1 cellular context compared by ENCODE assay signal in the genomic region with DNA sequence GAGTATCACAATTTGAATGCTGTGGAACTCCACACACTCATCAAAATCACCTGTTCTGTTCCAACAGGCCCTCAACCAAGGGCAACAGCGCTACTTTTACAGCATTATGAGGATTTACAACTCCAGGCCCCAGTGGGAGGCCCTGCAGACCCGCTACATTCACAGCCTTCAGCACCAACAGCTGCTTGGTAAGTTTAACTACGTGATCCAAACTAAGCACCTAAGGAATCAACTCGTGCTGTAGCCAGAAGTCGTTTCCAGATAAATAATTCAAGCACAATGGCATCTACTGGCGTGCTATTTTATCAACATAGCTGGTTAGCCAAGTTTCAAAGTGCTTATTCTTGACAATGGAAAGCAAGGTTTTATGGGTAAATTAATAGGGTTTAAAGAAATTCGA.
TF ChIP-seq lines count a peak whose summit lies in the region.

No MANE protein-coding gene starts in this region.

TF ChIP-seq in GM23338, 12 proteins besides CTCF, POLR2A, EP300 and RAD21 (continued from another document):
- no peak for TF ChIP-seq EZH2phosphoT487 (IDR thresholded peaks at IDR 0.05; ENCODE audit: unreplicated experiment)
- no peak for TF ChIP-seq NANOG (IDR thresholded peaks at IDR 0.05; ENCODE audit: borderline replicate concordance)
- TF ChIP-seq, protein P1, sequence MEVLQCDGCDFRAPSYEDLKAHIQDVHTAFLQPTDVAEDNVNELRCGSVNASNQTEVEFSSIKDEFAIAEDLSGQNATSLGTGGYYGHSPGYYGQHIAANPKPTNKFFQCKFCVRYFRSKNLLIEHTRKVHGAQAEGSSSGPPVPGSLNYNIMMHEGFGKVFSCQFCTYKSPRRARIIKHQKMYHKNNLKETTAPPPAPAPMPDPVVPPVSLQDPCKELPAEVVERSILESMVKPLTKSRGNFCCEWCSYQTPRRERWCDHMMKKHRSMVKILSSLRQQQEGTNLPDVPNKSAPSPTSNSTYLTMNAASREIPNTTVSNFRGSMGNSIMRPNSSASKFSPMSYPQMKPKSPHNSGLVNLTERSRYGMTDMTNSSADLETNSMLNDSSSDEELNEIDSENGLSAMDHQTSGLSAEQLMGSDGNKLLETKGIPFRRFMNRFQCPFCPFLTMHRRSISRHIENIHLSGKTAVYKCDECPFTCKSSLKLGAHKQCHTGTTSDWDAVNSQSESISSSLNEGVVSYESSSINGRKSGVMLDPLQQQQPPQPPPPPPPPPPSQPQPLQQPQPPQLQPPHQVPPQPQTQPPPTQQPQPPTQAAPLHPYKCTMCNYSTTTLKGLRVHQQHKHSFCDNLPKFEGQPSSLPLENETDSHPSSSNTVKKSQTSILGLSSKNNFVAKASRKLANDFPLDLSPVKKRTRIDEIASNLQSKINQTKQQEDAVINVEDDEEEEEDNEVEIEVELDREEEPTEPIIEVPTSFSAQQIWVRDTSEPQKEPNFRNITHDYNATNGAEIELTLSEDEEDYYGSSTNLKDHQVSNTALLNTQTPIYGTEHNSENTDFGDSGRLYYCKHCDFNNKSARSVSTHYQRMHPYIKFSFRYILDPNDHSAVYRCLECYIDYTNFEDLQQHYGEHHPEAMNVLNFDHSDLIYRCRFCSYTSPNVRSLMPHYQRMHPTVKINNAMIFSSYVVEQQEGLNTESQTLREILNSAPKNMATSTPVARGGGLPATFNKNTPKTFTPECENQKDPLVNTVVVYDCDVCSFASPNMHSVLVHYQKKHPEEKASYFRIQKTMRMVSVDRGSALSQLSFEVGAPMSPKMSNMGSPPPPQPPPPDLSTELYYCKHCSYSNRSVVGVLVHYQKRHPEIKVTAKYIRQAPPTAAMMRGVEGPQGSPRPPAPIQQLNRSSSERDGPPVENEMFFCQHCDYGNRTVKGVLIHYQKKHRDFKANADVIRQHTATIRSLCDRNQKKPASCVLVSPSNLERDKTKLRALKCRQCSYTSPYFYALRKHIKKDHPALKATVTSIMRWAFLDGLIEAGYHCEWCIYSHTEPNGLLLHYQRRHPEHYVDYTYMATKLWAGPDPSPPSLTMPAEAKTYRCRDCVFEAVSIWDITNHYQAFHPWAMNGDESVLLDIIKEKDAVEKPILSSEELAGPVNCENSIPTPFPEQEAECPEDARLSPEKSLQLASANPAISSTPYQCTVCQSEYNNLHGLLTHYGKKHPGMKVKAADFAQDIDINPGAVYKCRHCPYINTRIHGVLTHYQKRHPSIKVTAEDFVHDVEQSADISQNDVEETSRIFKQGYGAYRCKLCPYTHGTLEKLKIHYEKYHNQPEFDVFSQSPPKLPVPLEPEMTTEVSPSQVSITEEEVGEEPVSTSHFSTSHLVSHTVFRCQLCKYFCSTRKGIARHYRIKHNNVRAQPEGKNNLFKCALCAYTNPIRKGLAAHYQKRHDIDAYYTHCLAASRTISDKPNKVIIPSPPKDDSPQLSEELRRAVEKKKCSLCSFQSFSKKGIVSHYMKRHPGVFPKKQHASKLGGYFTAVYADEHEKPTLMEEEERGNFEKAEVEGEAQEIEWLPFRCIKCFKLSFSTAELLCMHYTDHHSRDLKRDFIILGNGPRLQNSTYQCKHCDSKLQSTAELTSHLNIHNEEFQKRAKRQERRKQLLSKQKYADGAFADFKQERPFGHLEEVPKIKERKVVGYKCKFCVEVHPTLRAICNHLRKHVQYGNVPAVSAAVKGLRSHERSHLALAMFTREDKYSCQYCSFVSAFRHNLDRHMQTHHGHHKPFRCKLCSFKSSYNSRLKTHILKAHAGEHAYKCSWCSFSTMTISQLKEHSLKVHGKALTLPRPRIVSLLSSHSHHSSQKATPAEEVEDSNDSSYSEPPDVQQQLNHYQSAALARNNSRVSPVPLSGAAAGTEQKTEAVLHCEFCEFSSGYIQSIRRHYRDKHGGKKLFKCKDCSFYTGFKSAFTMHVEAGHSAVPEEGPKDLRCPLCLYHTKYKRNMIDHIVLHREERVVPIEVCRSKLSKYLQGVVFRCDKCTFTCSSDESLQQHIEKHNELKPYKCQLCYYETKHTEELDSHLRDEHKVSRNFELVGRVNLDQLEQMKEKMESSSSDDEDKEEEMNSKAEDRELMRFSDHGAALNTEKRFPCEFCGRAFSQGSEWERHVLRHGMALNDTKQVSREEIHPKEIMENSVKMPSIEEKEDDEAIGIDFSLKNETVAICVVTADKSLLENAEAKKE (CRISPR knock-in tag; IDR thresholded peaks at IDR 0.05) = no peak
- no peak for TF ChIP-seq POLR2AphosphoS5 (IDR thresholded peaks at IDR 0.05; ENCODE audit: low read depth)
- TF ChIP-seq CREB1 (CRISPR knock-in tag; IDR thresholded peaks at IDR 0.05; ENCODE audit: low read depth) = no peak
- no peak for TF ChIP-seq EZH2 (IDR thresholded peaks at IDR 0.05; ENCODE audit: low read depth, unreplicated experiment)
